In genomic region chr13:112773601-112774447, GRCh38 we compare ENCODE assay signal across 1 cellular context.
TF ChIP-seq lines count a peak whose summit lies in the region.

No MANE protein-coding gene starts in this region.

TF ChIP-seq in IMR-90, 13 proteins besides CTCF, POLR2A, EP300 and RAD21:
- TF ChIP-seq MAFK (IDR thresholded peaks at IDR 0.05; ENCODE audit: low read depth, low read length): no peak
- no peak for TF ChIP-seq NFE2L2 (IDR thresholded peaks at IDR 0.05; ENCODE audit: low read depth, low read length)
- no peak for TF ChIP-seq CEBPB (IDR thresholded peaks at IDR 0.05; ENCODE audit: low read depth, low read length)
- TF ChIP-seq RCOR1 (IDR thresholded peaks at IDR 0.05; ENCODE audit: insufficient replicate concordance, low read length): no peak
- TF ChIP-seq MXI1 (IDR thresholded peaks at IDR 0.05; ENCODE audit: borderline replicate concordance, low read depth, low read length): no peak
- no peak for TF ChIP-seq FOS (IDR thresholded peaks at IDR 0.05; ENCODE audit: low read depth, low read length)
- no peak for TF ChIP-seq USF2 (IDR thresholded peaks at IDR 0.05; ENCODE audit: low read depth, low read length)
- no peak for TF ChIP-seq BHLHE40 (IDR thresholded peaks at IDR 0.05; ENCODE audit: low read depth, low read length)
- TF ChIP-seq ELK1 (IDR thresholded peaks at IDR 0.05; ENCODE audit: borderline replicate concordance, low read depth, low read length): no peak
- no peak for TF ChIP-seq RFX5 (IDR thresholded peaks at IDR 0.05; ENCODE audit: low read depth, low read length)
